ENCODE assay signal across 26 cellular contexts in genomic region chr16:13077816-13078215, GRCh38.
"Had no signal": no experiment of that assay in that cellular context is flagged by ENCODE, and none has a peak within 500 bp of the region (broad histone marks: within the 10 kb centered on the region; RNA-seq: fewer than 3 reads in every experiment).

No MANE protein-coding gene starts in this region.

- H3K4me3 Mint-ChIP-seq: activated CD4-positive, alpha-beta memory T cell treated with anti-CD3 and anti-CD28 coated beads, Interleukin-2, amount 10 ng/mL, durations not matched to agents 7 days and 5 days; activated CD4-positive, alpha-beta T cell treated with anti-CD3 and anti-CD28 coated beads, Interleukin-2, amount 10 ng/mL, durations not matched to agents 24 days and 14 days; activated naive CD4-positive, alpha-beta T cell treated with anti-CD3 and anti-CD28 coated beads, Interleukin-2, amount 10 ng/mL, durations not matched to agents 7 days and 5 days; effector memory CD8-positive, alpha-beta T cell; naive thymus-derived CD4-positive, alpha-beta T cell; neural crest cell had no signal

- H3K36me3 ChIP-seq: colonic mucosa, esophagus muscularis mucosa, gastrocnemius medialis, left lung, upper lobe of left lung had no signal

- H3K4me1 ChIP-seq: colonic mucosa, esophagus muscularis mucosa, gastrocnemius medialis, left lung, upper lobe of left lung had no signal

- FAIRE-seq: bronchial epithelial cell had no signal

- DNase-seq: activated CD4-positive, alpha-beta memory T cell treated with anti-CD3 and anti-CD28 coated beads, Interleukin-2, amount 10 ng/mL, durations not matched to agents 7 days and 5 days; activated CD4-positive, alpha-beta T cell treated with anti-CD3 and anti-CD28 coated beads, Interleukin-2, amount 10 ng/mL, durations not matched to agents 24 days and 14 days; activated effector memory CD4-positive, alpha-beta T cell treated with anti-CD3 and anti-CD28 coated beads, Interleukin-2, amount 50 U/mL, for 16 hours; activated naive CD4-positive, alpha-beta T cell treated with anti-CD3 and anti-CD28 coated beads, Interleukin-2, amount 10 ng/mL, durations not matched to agents 7 days and 5 days; amygdala; colonic mucosa; dorsolateral prefrontal cortex; effector memory CD8-positive, alpha-beta T cell; gastrocnemius medialis; hippocampal formation; kidney glomerular epithelial cell; left lung; naive thymus-derived CD4-positive, alpha-beta T cell; occipital lobe; posterior cingulate gyrus; stimulated activated CD4-positive, alpha-beta T cell treated with anti-CD3 and anti-CD28 coated beads, Interleukin-15, amount 100 ng/mL, for 24 hours; stimulated activated naive CD4-positive, alpha-beta T cell treated with Interleukin-2 at 50 U/mL for 16 hours; upper lobe of left lung had no signal

- H3K36me3 Mint-ChIP-seq: activated naive CD4-positive, alpha-beta T cell treated with anti-CD3 and anti-CD28 coated beads, Interleukin-2, amount 10 ng/mL, durations not matched to agents 7 days and 5 days; naive thymus-derived CD4-positive, alpha-beta T cell had no signal

- H3K27ac Mint-ChIP-seq: activated CD4-positive, alpha-beta memory T cell treated with anti-CD3 and anti-CD28 coated beads, Interleukin-2, amount 10 ng/mL, durations not matched to agents 7 days and 5 days; activated CD4-positive, alpha-beta T cell treated with anti-CD3 and anti-CD28 coated beads, Interleukin-2, amount 10 ng/mL, durations not matched to agents 24 days and 14 days; activated naive CD4-positive, alpha-beta T cell treated with anti-CD3 and anti-CD28 coated beads, Interleukin-2, amount 10 ng/mL, durations not matched to agents 7 days and 5 days; effector memory CD8-positive, alpha-beta T cell; naive thymus-derived CD4-positive, alpha-beta T cell had no signal

- H3K4me2 ChIP-seq: smooth muscle cell had no signal

- H3K4me1 Mint-ChIP-seq: activated CD4-positive, alpha-beta memory T cell treated with anti-CD3 and anti-CD28 coated beads, Interleukin-2, amount 10 ng/mL, durations not matched to agents 7 days and 5 days; activated CD4-positive, alpha-beta T cell treated with anti-CD3 and anti-CD28 coated beads, Interleukin-2, amount 10 ng/mL, durations not matched to agents 24 days and 14 days; activated naive CD4-positive, alpha-beta T cell treated with anti-CD3 and anti-CD28 coated beads, Interleukin-2, amount 10 ng/mL, durations not matched to agents 7 days and 5 days; naive thymus-derived CD4-positive, alpha-beta T cell; neural crest cell had no signal

- H3K4me3 ChIP-seq: colonic mucosa, dorsolateral prefrontal cortex, esophagus muscularis mucosa, gastrocnemius medialis, left lung, lung, smooth muscle cell, upper lobe of left lung had no signal

- H3K27ac ChIP-seq: colonic mucosa, dorsolateral prefrontal cortex, esophagus muscularis mucosa, gastrocnemius medialis, left lung, upper lobe of left lung, VCaP had no signal

- ATAC-seq: activated CD4-positive, CD25-positive, alpha-beta regulatory T cell treated with anti-CD3 and anti-CD28 coated beads, Interleukin-2, amount 50 U/mL, for 24 hours; effector memory CD8-positive, alpha-beta T cell; gastrocnemius medialis; left lung; naive thymus-derived CD4-positive, alpha-beta T cell; sciatic nerve had no signal

- H3K9me3 ChIP-seq: colonic mucosa, esophagus muscularis mucosa, gastrocnemius medialis, upper lobe of left lung had no signal

- H3K9me3 Mint-ChIP-seq: neural crest cell had no signal

- H3K27me3 Mint-ChIP-seq: activated CD4-positive, alpha-beta memory T cell treated with anti-CD3 and anti-CD28 coated beads, Interleukin-2, amount 10 ng/mL, durations not matched to agents 7 days and 5 days; activated CD4-positive, alpha-beta T cell treated with anti-CD3 and anti-CD28 coated beads, Interleukin-2, amount 10 ng/mL, durations not matched to agents 24 days and 14 days; activated naive CD4-positive, alpha-beta T cell treated with anti-CD3 and anti-CD28 coated beads, Interleukin-2, amount 10 ng/mL, durations not matched to agents 7 days and 5 days; effector memory CD8-positive, alpha-beta T cell had no signal

- H3K27me3 ChIP-seq: colonic mucosa, gastrocnemius medialis, left lung, upper lobe of left lung had no signal
